In genomic region chr9:125889122-125889523, GRCh38 we compare ENCODE assay signal across 8 cellular contexts.
DNase-seq lines count a peak whose midpoint lies in the region; ATAC-seq and TF ChIP-seq lines count a peak whose summit lies in the region.

No MANE protein-coding gene starts in this region.

- POLR2A ChIA-PET in CD8-positive, alpha-beta T cell (lab: Charles Lee) = interaction anchor here (0.6 kb wide), 1 partner anchor 862 kb away, joined by 3 read pairs; no protein-coding TSS in a partner anchor
- POLR2A ChIA-PET in WTC11 (lab: Charles Lee) = no interaction called here

- H3K27ac Mint-ChIP-seq in CD8-positive, alpha-beta T cell = no peak overlapping the region
- H3K27ac Mint-ChIP-seq in HFFc6 (peak overlapping the region; percentile 72), WTC11 (peak overlapping the region; percentile 91), neural progenitor cell (peak overlapping the region; percentile 38)

- H3K9me3 ChIP-seq in CD8-positive, alpha-beta T cell (ENCODE audit: low read length) = no peaks in the 10 kb centered on the region
- H3K9me3 ChIP-seq in neural progenitor cell (ENCODE audit: low read depth) = no peaks in the 10 kb centered on the region

- peaks cover 24% of the 10 kb centered on the region for H3K27me3 Mint-ChIP-seq in CD8-positive, alpha-beta T cell (ENCODE audit: low read depth)
- no peaks in the 10 kb centered on the region; the same call in 1 of the 2 replicates for H3K27me3 Mint-ChIP-seq in HFFc6 (ENCODE audit: insufficient read depth)
- no peaks in the 10 kb centered on the region; the same call in 1 of the 2 replicates for H3K27me3 Mint-ChIP-seq in WTC11 (ENCODE audit: low read depth)
- H3K27me3 Mint-ChIP-seq in neural progenitor cell (ENCODE audit: insufficient read depth, low read depth) = peaks cover 2% of the 10 kb centered on the region

- peaks cover 29% of the 10 kb centered on the region for H3F3A ChIP-seq in neural progenitor cell (ENCODE audit: low read depth)

- peaks cover 12% of the 10 kb centered on the region for H3K4me1 Mint-ChIP-seq in CD8-positive, alpha-beta T cell (ENCODE audit: low read depth)
- H3K4me1 Mint-ChIP-seq in HFFc6 (ENCODE audit: low read depth) (peaks cover 78% of the 10 kb centered on the region), WTC11 (peaks cover 86% of the 10 kb centered on the region), neural progenitor cell (peaks cover 72% of the 10 kb centered on the region)

- H3K27me3 ChIP-seq in CD8-positive, alpha-beta T cell (ENCODE audit: insufficient read depth, low read length) = peaks cover 4% of the 10 kb centered on the region
- H3K27me3 ChIP-seq in neural progenitor cell = no peaks in the 10 kb centered on the region

- no peaks in the 10 kb centered on the region for H3K36me3 Mint-ChIP-seq in CD8-positive, alpha-beta T cell
- H3K36me3 Mint-ChIP-seq in HFFc6 (ENCODE audit: low read depth) (no peaks in the 10 kb centered on the region), WTC11 (no peaks in the 10 kb centered on the region), neural progenitor cell (no peaks in the 10 kb centered on the region)

- peak in 2 of 7 experiments; percentile 0 to 4 for DNase-seq in CD8-positive, alpha-beta T cell
- no peak for DNase-seq in HFFc6
- peak; percentile 16 for DNase-seq in WTC11 (ENCODE audit: low spot score)
- peak; percentile 59 for DNase-seq in fibroblast of the aortic adventitia (ENCODE audit: low read depth)
- peak; percentile 44 for DNase-seq in neural progenitor cell (ENCODE audit: low spot score)
- DNase-seq in globus pallidus (ENCODE audit: low spot score) = no peak

- no peak overlapping the region for H3K27ac ChIP-seq in CD8-positive, alpha-beta T cell (ENCODE audit: low read depth, low read length)
- H3K27ac ChIP-seq in neural progenitor cell = no peak overlapping the region

- H3K4me1 ChIP-seq in CD8-positive, alpha-beta T cell (ENCODE audit: insufficient read depth, low read length) = peaks cover 5% of the 10 kb centered on the region
- peaks cover 73% of the 10 kb centered on the region for H3K4me1 ChIP-seq in neural progenitor cell

- ATAC-seq in CD8-positive, alpha-beta T cell = peak; percentile 30
- peak; percentile 51 for ATAC-seq in WTC11
- ATAC-seq in GM21423 (IDR thresholded peaks at IDR 0.05; ENCODE audit: unreplicated experiment) = no peak
- no peak for ATAC-seq in GM21737 (IDR thresholded peaks at IDR 0.05; ENCODE audit: unreplicated experiment)

- H3K4me2 ChIP-seq in neural progenitor cell = peak overlapping the region; percentile 85

- H3K9ac ChIP-seq in neural progenitor cell = no peak overlapping the region

- TF ChIP-seq CTCF in CD8-positive, alpha-beta T cell (IDR thresholded peaks at IDR 0.05) = no peak
- no peak for TF ChIP-seq CTCF in HFFc6 (IDR thresholded peaks at IDR 0.05)
- TF ChIP-seq CTCF in WTC11 (IDR thresholded peaks at IDR 0.05) = no peak
- TF ChIP-seq CTCF in fibroblast of the aortic adventitia (IDR thresholded peaks at IDR 0.05; ENCODE audit: insufficient read depth, low read length) = no peak
- no peak for TF ChIP-seq CTCF in neural progenitor cell (IDR thresholded peaks at IDR 0.05)

- peak overlapping the region; percentile 56 for H3K4me3 ChIP-seq in CD8-positive, alpha-beta T cell (ENCODE audit: low read depth, low read length)
- H3K4me3 ChIP-seq in fibroblast of the aortic adventitia (ENCODE audit: low read depth, low read length) (peak overlapping the region; percentile 66), neural progenitor cell (peak overlapping the region; percentile 69)

- H3K79me2 ChIP-seq in neural progenitor cell (ENCODE audit: low read depth) = peaks cover 93% of the 10 kb centered on the region

- H4K20me1 ChIP-seq in neural progenitor cell (ENCODE audit: low read depth) = peaks cover 63% of the 10 kb centered on the region

- H3K4me3 Mint-ChIP-seq in CD8-positive, alpha-beta T cell = peak overlapping the region; percentile 80
- H3K4me3 Mint-ChIP-seq in HFFc6 (peak overlapping the region; percentile 87), WTC11 (peak overlapping the region; percentile 86), neural progenitor cell (peak overlapping the region; percentile 89)

- peak overlapping the region; percentile 44 for H2AFZ ChIP-seq in neural progenitor cell (replicated peaks)

- H3K9me3 Mint-ChIP-seq in CD8-positive, alpha-beta T cell = no peaks in the 10 kb centered on the region
- H3K9me3 Mint-ChIP-seq in HFFc6 (no peaks in the 10 kb centered on the region), WTC11 (no peaks in the 10 kb centered on the region), neural progenitor cell (no peaks in the 10 kb centered on the region)

- intact Hi-C loops in CD8-positive, alpha-beta T cell (cut with DNase I, micrococcal nuclease) = loop anchor here in 1 of 2 experiments (5.0 kb wide), 1 partner anchor 62 kb away; no protein-coding TSS in a partner anchor

- CTCF ChIA-PET in CD8-positive, alpha-beta T cell (lab: Charles Lee) = no interaction called here
- CTCF ChIA-PET in WTC11 (lab: Charles Lee) = no interaction called here

- H3K36me3 ChIP-seq in CD8-positive, alpha-beta T cell (ENCODE audit: insufficient read depth, low read length) = no peaks in the 10 kb centered on the region
- H3K36me3 ChIP-seq in neural progenitor cell = no peaks in the 10 kb centered on the region

TF ChIP-seq in WTC11, 78 proteins besides CTCF, POLR2A, EP300 and RAD21:
- TF ChIP-seq E2F5 (CRISPR knock-in tag; IDR thresholded peaks at IDR 0.05) = no peak
- 0 out of 2 replicates have a peak, but pooled peaks have one; percentile 19 for TF ChIP-seq USF1 (CRISPR knock-in tag; IDR thresholded peaks at IDR 0.05)

Comparison
In these comparisons a context has a peak if more than half of its experiments do, and no peak if none do; other contexts are left out.
1. ATAC-seq: peak in CD8-positive, alpha-beta T cell (single experiment) and WTC11 (single experiment); none in GM21423 (single experiment) and GM21737 (single experiment).
2. DNase-seq: peak in WTC11 (single experiment), fibroblast of the aortic adventitia (single experiment) and neural progenitor cell (single experiment); none in HFFc6 (single experiment) and globus pallidus (single experiment).
3. Peak in every context shown above with its lines, with median percentiles within 50 percentile points of each other: H3K4me3 ChIP-seq and H3K4me3 Mint-ChIP-seq.